17 cellular contexts compared by ENCODE assay signal in the genomic region with DNA sequence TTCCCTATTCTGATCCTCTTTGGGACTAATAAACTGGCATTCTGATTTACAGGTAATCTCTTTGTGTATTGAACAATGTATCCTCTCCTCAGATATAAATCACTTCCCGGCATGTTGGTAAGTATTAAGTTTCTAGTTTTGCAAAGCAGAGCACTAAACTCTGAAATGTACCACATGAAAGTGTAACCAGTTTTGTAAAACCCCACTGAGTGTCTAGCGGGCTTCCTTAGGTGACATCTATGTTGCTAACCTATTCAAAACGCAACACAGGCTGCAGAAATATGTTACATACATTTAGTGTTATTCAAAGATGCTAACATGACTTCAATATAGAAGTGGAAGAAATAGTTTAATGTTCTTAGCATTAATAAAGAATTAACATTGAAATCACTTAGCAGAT. TPM values are rescaled to one million over a fixed set of nuclear protein-coding genes. Genes with fewer than 3 reads are reported as not detected.
DNase-seq lines count a peak whose midpoint lies in the region; ATAC-seq lines count a peak whose summit lies in the region.
"Had no signal": no experiment of that assay in that cellular context is flagged by ENCODE, and none has a peak within 500 bp of the region (broad histone marks: within the 10 kb centered on the region; RNA-seq: fewer than 3 reads in every experiment).

No MANE protein-coding gene starts in this region.

- peak; percentile 73 for DNase-seq in activated CD4-positive, alpha-beta T cell treated with anti-CD3 and anti-CD28 coated beads, Interleukin-2, amount 10 ng/mL, durations not matched to agents 24 days and 14 days
- no peak for DNase-seq in activated CD4-positive, alpha-beta T cell treated with anti-CD3 and anti-CD28 coated beads for 1 hour
- DNase-seq in activated naive CD8-positive, alpha-beta T cell treated with anti-CD3 and anti-CD28 coated beads, Interleukin-2, amount 50 U/mL, for 24 hours = no peak
- DNase-seq in activated T-helper 1 cell treated with anti-CD3 and anti-CD28 coated beads, Interleukin-12 subunit alpha, Interleukin-12 subunit beta, Interleukin-2, Interleukin-4 antibody, amounts not matched to agents 30 ng/mL and 10 ng/mL and 1 ng/mL, durations not matched to agents 14 hours and 24 hours and 36 hours (ENCODE audit: low spot score) = peak; percentile 9
- peak in 4 of 10 donors; percentile 17 to 57 (median 34) for DNase-seq in naive thymus-derived CD8-positive, alpha-beta T cell
- DNase-seq in NCI-H1417 (lab: John Stamatoyannopoulos, UW) (no peak), DMS79 treated with DMSO at 0.1 percent for 48 hours (lab: John Stamatoyannopoulos, UW) (no peak)
- DNase-seq: DMS 273 treated with DMSO at 0.1 percent for 48 hours, GOT3, NCI-H1105, NCI-H1694 treated with DMSO at 0.1 percent for 48 hours, NCI-H2171, NCI-H446, NCI-H69, OCI-M1 had no signal

- H3K36me3 Mint-ChIP-seq in activated CD4-positive, alpha-beta T cell treated with anti-CD3 and anti-CD28 coated beads, Interleukin-2, amount 10 ng/mL, durations not matched to agents 24 days and 14 days (ENCODE audit: low read depth) = peaks cover 49% of the 10 kb centered on the region
- H3K36me3 Mint-ChIP-seq in activated naive CD8-positive, alpha-beta T cell = peaks cover 16% of the 10 kb centered on the region
- H3K36me3 Mint-ChIP-seq in activated naive CD8-positive, alpha-beta T cell treated with anti-CD3 and anti-CD28 coated beads, Interleukin-2, amount 50 U/mL, for 24 hours (ENCODE audit: low read depth) = peaks cover 52% of the 10 kb centered on the region
- peaks cover 42% of the 10 kb centered on the region for H3K36me3 Mint-ChIP-seq in activated T-helper 1 cell treated with anti-CD3 and anti-CD28 coated beads, Interleukin-12 subunit alpha, Interleukin-12 subunit beta, Interleukin-2, Interleukin-4 antibody, amounts not matched to agents 30 ng/mL and 10 ng/mL and 1 ng/mL, durations not matched to agents 14 hours and 24 hours and 36 hours (ENCODE audit: low read depth)
- H3K36me3 Mint-ChIP-seq in naive thymus-derived CD8-positive, alpha-beta T cell = peaks cover 9 to 61% (median 30%) of the 10 kb centered on the region in 3 donors

- H3K9me3 Mint-ChIP-seq in activated CD4-positive, alpha-beta T cell treated with anti-CD3 and anti-CD28 coated beads, Interleukin-2, amount 10 ng/mL, durations not matched to agents 24 days and 14 days = peaks cover 9% of the 10 kb centered on the region
- H3K9me3 Mint-ChIP-seq in activated naive CD8-positive, alpha-beta T cell (ENCODE audit: low read depth) = no peaks in the 10 kb centered on the region
- H3K9me3 Mint-ChIP-seq in activated naive CD8-positive, alpha-beta T cell treated with anti-CD3 and anti-CD28 coated beads, Interleukin-2, amount 50 U/mL, for 24 hours = peaks cover 8% of the 10 kb centered on the region
- H3K9me3 Mint-ChIP-seq in activated T-helper 1 cell treated with anti-CD3 and anti-CD28 coated beads, Interleukin-12 subunit alpha, Interleukin-12 subunit beta, Interleukin-2, Interleukin-4 antibody, amounts not matched to agents 30 ng/mL and 10 ng/mL and 1 ng/mL, durations not matched to agents 14 hours and 24 hours and 36 hours = peaks cover 11% of the 10 kb centered on the region
- peaks cover 0 to 13% (median 11%) of the 10 kb centered on the region in 9 donors for H3K9me3 Mint-ChIP-seq in naive thymus-derived CD8-positive, alpha-beta T cell

- ATAC-seq in activated naive CD8-positive, alpha-beta T cell treated with anti-CD3 and anti-CD28 coated beads, Interleukin-2, amount 50 U/mL, for 24 hours = no peak
- ATAC-seq in naive thymus-derived CD8-positive, alpha-beta T cell = peak; percentile 92 to 99

- peaks cover 16% of the 10 kb centered on the region for H3K4me1 Mint-ChIP-seq in activated CD4-positive, alpha-beta T cell treated with anti-CD3 and anti-CD28 coated beads, Interleukin-2, amount 10 ng/mL, durations not matched to agents 24 days and 14 days
- H3K4me1 Mint-ChIP-seq in activated naive CD8-positive, alpha-beta T cell (ENCODE audit: low read depth) = peaks cover 30% of the 10 kb centered on the region
- peaks cover 13% of the 10 kb centered on the region for H3K4me1 Mint-ChIP-seq in activated naive CD8-positive, alpha-beta T cell treated with anti-CD3 and anti-CD28 coated beads, Interleukin-2, amount 50 U/mL, for 24 hours
- peaks cover 16% of the 10 kb centered on the region for H3K4me1 Mint-ChIP-seq in activated T-helper 1 cell treated with anti-CD3 and anti-CD28 coated beads, Interleukin-12 subunit alpha, Interleukin-12 subunit beta, Interleukin-2, Interleukin-4 antibody, amounts not matched to agents 30 ng/mL and 10 ng/mL and 1 ng/mL, durations not matched to agents 14 hours and 24 hours and 36 hours (ENCODE audit: low read depth)
- peaks cover 10 to 20% (median 14%) of the 10 kb centered on the region in 4 donors for H3K4me1 Mint-ChIP-seq in naive thymus-derived CD8-positive, alpha-beta T cell

- H3K27ac Mint-ChIP-seq in activated CD4-positive, alpha-beta T cell treated with anti-CD3 and anti-CD28 coated beads, Interleukin-2, amount 10 ng/mL, durations not matched to agents 24 days and 14 days = no peak overlapping the region
- peak overlapping the region; percentile 34 for H3K27ac Mint-ChIP-seq in activated naive CD8-positive, alpha-beta T cell
- no peak overlapping the region for H3K27ac Mint-ChIP-seq in activated naive CD8-positive, alpha-beta T cell treated with anti-CD3 and anti-CD28 coated beads, Interleukin-2, amount 50 U/mL, for 24 hours
- H3K27ac Mint-ChIP-seq in activated T-helper 1 cell treated with anti-CD3 and anti-CD28 coated beads, Interleukin-12 subunit alpha, Interleukin-12 subunit beta, Interleukin-2, Interleukin-4 antibody, amounts not matched to agents 30 ng/mL and 10 ng/mL and 1 ng/mL, durations not matched to agents 14 hours and 24 hours and 36 hours = no peak overlapping the region
- peak overlapping the region in 7 of 10 donors; percentile 24 to 86 (median 63) for H3K27ac Mint-ChIP-seq in naive thymus-derived CD8-positive, alpha-beta T cell
- H3K27ac Mint-ChIP-seq: IgD-negative memory B cell had no signal

- intact Hi-C loops in activated CD4-positive, alpha-beta T cell treated with anti-CD3 and anti-CD28 coated beads, Interleukin-2, amount 10 ng/mL, durations not matched to agents 24 days and 14 days (cut with micrococcal nuclease) = no loop called here
- intact Hi-C loops in activated T-helper 1 cell treated with anti-CD3 and anti-CD28 coated beads, Interleukin-12 subunit alpha, Interleukin-12 subunit beta, Interleukin-2, Interleukin-4 antibody, amounts not matched to agents 30 ng/mL and 10 ng/mL and 1 ng/mL, durations not matched to agents 14 hours and 24 hours and 36 hours (cut with micrococcal nuclease) = no loop called here

- peak overlapping the region; percentile 47 for H3K4me3 Mint-ChIP-seq in activated CD4-positive, alpha-beta T cell treated with anti-CD3 and anti-CD28 coated beads, Interleukin-2, amount 10 ng/mL, durations not matched to agents 24 days and 14 days
- peak overlapping the region; percentile 4 for H3K4me3 Mint-ChIP-seq in activated naive CD8-positive, alpha-beta T cell
- no peak overlapping the region for H3K4me3 Mint-ChIP-seq in activated naive CD8-positive, alpha-beta T cell treated with anti-CD3 and anti-CD28 coated beads, Interleukin-2, amount 50 U/mL, for 24 hours
- peak overlapping the region; percentile 1 for H3K4me3 Mint-ChIP-seq in activated T-helper 1 cell treated with anti-CD3 and anti-CD28 coated beads, Interleukin-12 subunit alpha, Interleukin-12 subunit beta, Interleukin-2, Interleukin-4 antibody, amounts not matched to agents 30 ng/mL and 10 ng/mL and 1 ng/mL, durations not matched to agents 14 hours and 24 hours and 36 hours
- peak overlapping the region in 7 of 10 donors; percentile 2 to 43 (median 23) for H3K4me3 Mint-ChIP-seq in naive thymus-derived CD8-positive, alpha-beta T cell
- H3K4me3 Mint-ChIP-seq: IgD-negative memory B cell had no signal

- H3K27me3 Mint-ChIP-seq in activated CD4-positive, alpha-beta T cell treated with anti-CD3 and anti-CD28 coated beads, Interleukin-2, amount 10 ng/mL, durations not matched to agents 24 days and 14 days = no peaks in the 10 kb centered on the region
- no peaks in the 10 kb centered on the region for H3K27me3 Mint-ChIP-seq in activated naive CD8-positive, alpha-beta T cell
- no peaks in the 10 kb centered on the region for H3K27me3 Mint-ChIP-seq in activated naive CD8-positive, alpha-beta T cell treated with anti-CD3 and anti-CD28 coated beads, Interleukin-2, amount 50 U/mL, for 24 hours
- H3K27me3 Mint-ChIP-seq in activated T-helper 1 cell treated with anti-CD3 and anti-CD28 coated beads, Interleukin-12 subunit alpha, Interleukin-12 subunit beta, Interleukin-2, Interleukin-4 antibody, amounts not matched to agents 30 ng/mL and 10 ng/mL and 1 ng/mL, durations not matched to agents 14 hours and 24 hours and 36 hours (ENCODE audit: insufficient read depth) = no peaks in the 10 kb centered on the region
- H3K27me3 Mint-ChIP-seq in naive thymus-derived CD8-positive, alpha-beta T cell = no peaks in the 10 kb centered on the region
- H3K27me3 Mint-ChIP-seq: IgD-negative memory B cell had no signal

- POLR2A ChIA-PET in naive thymus-derived CD8-positive, alpha-beta T cell (lab: Charles Lee) = interaction anchor here (1.5 kb wide), 1 partner anchor 25 kb away, joined by 5 read pairs; the partner anchor contains the start of gene DNAJB14

RNA-seq across cellular contexts. Expression of gene DNAJB14, which starts 25.2 kb away (rescaled TPM):
- 49.2 and 49.8 TPM in 2 replicates for total RNA-seq in activated CD4-positive, alpha-beta T cell treated with anti-CD3 and anti-CD28 coated beads, Interleukin-2, amount 10 ng/mL, durations not matched to agents 24 days and 14 days
- total RNA-seq in activated T-helper 1 cell treated with anti-CD3 and anti-CD28 coated beads, Interleukin-12 subunit alpha, Interleukin-12 subunit beta, Interleukin-2, Interleukin-4 antibody, amounts not matched to agents 30 ng/mL and 10 ng/mL and 1 ng/mL, durations not matched to agents 14 hours and 24 hours and 36 hours = 52.4 and 61.0 TPM in 2 replicates
- 10 to 100 TPM; 68.1 to 82.5 TPM for total RNA-seq in naive thymus-derived CD8-positive, alpha-beta T cell
- polyA plus RNA-seq in naive thymus-derived CD8-positive, alpha-beta T cell = 10 to 100 TPM; 40.3 to 48.9 (median 46.7) TPM

RNA-seq across cellular contexts. Expression of gene LAMTOR3, which starts 26.9 kb away (rescaled TPM):
- 28.0 and 32.8 TPM in 2 replicates for total RNA-seq in activated CD4-positive, alpha-beta T cell treated with anti-CD3 and anti-CD28 coated beads, Interleukin-2, amount 10 ng/mL, durations not matched to agents 24 days and 14 days
- total RNA-seq in activated T-helper 1 cell treated with anti-CD3 and anti-CD28 coated beads, Interleukin-12 subunit alpha, Interleukin-12 subunit beta, Interleukin-2, Interleukin-4 antibody, amounts not matched to agents 30 ng/mL and 10 ng/mL and 1 ng/mL, durations not matched to agents 14 hours and 24 hours and 36 hours = 28.6 and 29.7 TPM in 2 replicates
- 10 to 100 TPM; 24.9 to 27.8 TPM for total RNA-seq in naive thymus-derived CD8-positive, alpha-beta T cell
- 10 to 100 TPM; 29.0 to 35.6 (median 29.7) TPM for polyA plus RNA-seq in naive thymus-derived CD8-positive, alpha-beta T cell

RNA-seq across cellular contexts. Expression of gene H2AZ1, which starts 28.9 kb away (rescaled TPM):
- 477 TPM in 2 replicates for total RNA-seq in activated CD4-positive, alpha-beta T cell treated with anti-CD3 and anti-CD28 coated beads, Interleukin-2, amount 10 ng/mL, durations not matched to agents 24 days and 14 days
- 447 and 450 TPM in 2 replicates for total RNA-seq in activated T-helper 1 cell treated with anti-CD3 and anti-CD28 coated beads, Interleukin-12 subunit alpha, Interleukin-12 subunit beta, Interleukin-2, Interleukin-4 antibody, amounts not matched to agents 30 ng/mL and 10 ng/mL and 1 ng/mL, durations not matched to agents 14 hours and 24 hours and 36 hours
- total RNA-seq in naive thymus-derived CD8-positive, alpha-beta T cell = 100 to 1,000 TPM; 163 to 167 TPM
- 100 to 1,000 TPM; 344 to 365 (median 362) TPM for polyA plus RNA-seq in naive thymus-derived CD8-positive, alpha-beta T cell

Comparison
In these comparisons a context has a peak if more than half of its experiments do, and no peak if none do; other contexts are left out.
1. DNase-seq: peak in activated CD4-positive, alpha-beta T cell treated with anti-CD3 and anti-CD28 coated beads, Interleukin-2, amount 10 ng/mL, durations not matched to agents 24 days and 14 days (single experiment) and activated T-helper 1 cell treated with anti-CD3 and anti-CD28 coated beads, Interleukin-12 subunit alpha, Interleukin-12 subunit beta, Interleukin-2, Interleukin-4 antibody, amounts not matched to agents 30 ng/mL and 10 ng/mL and 1 ng/mL, durations not matched to agents 14 hours and 24 hours and 36 hours (single experiment); none in activated CD4-positive, alpha-beta T cell treated with anti-CD3 and anti-CD28 coated beads for 1 hour (single experiment), activated naive CD8-positive, alpha-beta T cell treated with anti-CD3 and anti-CD28 coated beads, Interleukin-2, amount 50 U/mL, for 24 hours (single experiment), NCI-H1417 (0 of 3) and DMS79 treated with DMSO at 0.1 percent for 48 hours (single experiment).
2. H3K27ac Mint-ChIP-seq: peak in activated naive CD8-positive, alpha-beta T cell (single experiment) and naive thymus-derived CD8-positive, alpha-beta T cell (7 of 10); none in activated CD4-positive, alpha-beta T cell treated with anti-CD3 and anti-CD28 coated beads, Interleukin-2, amount 10 ng/mL, durations not matched to agents 24 days and 14 days (single experiment), activated naive CD8-positive, alpha-beta T cell treated with anti-CD3 and anti-CD28 coated beads, Interleukin-2, amount 50 U/mL, for 24 hours (single experiment) and activated T-helper 1 cell treated with anti-CD3 and anti-CD28 coated beads, Interleukin-12 subunit alpha, Interleukin-12 subunit beta, Interleukin-2, Interleukin-4 antibody, amounts not matched to agents 30 ng/mL and 10 ng/mL and 1 ng/mL, durations not matched to agents 14 hours and 24 hours and 36 hours (single experiment).